ENCODE assay signal across 24 cellular contexts in the genomic region with DNA sequence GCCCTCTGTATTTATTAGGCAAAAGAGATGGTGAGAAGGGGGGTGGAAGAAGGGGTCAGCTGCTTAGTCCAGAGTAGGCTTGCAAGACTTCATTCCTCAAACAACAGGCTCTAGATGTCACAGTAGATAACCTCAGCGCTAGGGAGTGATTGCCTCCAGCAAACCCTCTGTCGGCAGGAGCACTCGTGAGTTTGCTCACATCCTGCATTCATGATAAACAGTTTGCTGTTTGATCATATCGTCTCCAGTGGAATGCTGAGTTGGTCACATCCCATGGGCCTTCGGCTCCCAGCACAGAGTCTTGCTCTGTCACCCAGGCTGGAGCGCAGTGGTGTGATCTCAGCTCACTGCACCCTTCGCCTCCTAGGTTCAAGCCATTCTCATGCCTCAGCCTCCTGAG. TPM values are rescaled to one million over a fixed set of nuclear protein-coding genes. Genes with fewer than 3 reads are reported as not detected.
DNase-seq lines count a peak whose midpoint lies in the region; ATAC-seq, FAIRE-seq and TF ChIP-seq lines count a peak whose summit lies in the region.
"Had no signal": no experiment of that assay in that cellular context is flagged by ENCODE, and none has a peak within 500 bp of the region (broad histone marks: within the 10 kb centered on the region; RNA-seq: fewer than 3 reads in every experiment).

No MANE protein-coding gene starts in this region.

- TF ChIP-seq CTCF in HEK293 (tag by site-specific recombination; IDR thresholded peaks at IDR 0.05) = no peak
- no peak for TF ChIP-seq CTCF in K562 (IDR thresholded peaks at IDR 0.05 in 2 of 3, conservative IDR thresholded peaks at IDR 0.05 in 1 of 3; ENCODE audit: insufficient read depth in 2 of 3, low read depth in 1 of 3, low read length in 3 of 3)
- no peak for TF ChIP-seq CTCF in parathyroid adenoma (IDR thresholded peaks at IDR 0.05)
- TF ChIP-seq CTCF in D721Med (IDR thresholded peaks at IDR 0.05; ENCODE audit: insufficient read depth, missing control alignments) = no peak

- POLR2A ChIA-PET in HEK293 (lab: Yijun Ruan, JAX) = no interaction called here
- POLR2A ChIA-PET in K562 (lab: Yijun Ruan, JAX) = no interaction called here
- POLR2A ChIA-PET in activated CD4-positive, alpha-beta T cell treated with anti-CD3 and anti-CD28 coated beads for 36 hours (lab: Charles Lee) = no interaction called here

- no peak overlapping the region for H3K27ac ChIP-seq in HEK293 (ENCODE audit: extremely low read depth, low read depth, low read length)
- H3K27ac ChIP-seq in K562 (ENCODE audit: extremely low read depth, low read depth, low read length) = no peak overlapping the region
- H3K27ac ChIP-seq in parathyroid adenoma = peak overlapping the region; percentile 83
- no peak overlapping the region for H3K27ac ChIP-seq in right cardiac atrium (ENCODE audit: low read length)
- H3K27ac ChIP-seq: GM23248 had no signal

- no peak overlapping the region for H3K4me3 Mint-ChIP-seq in activated CD4-positive, alpha-beta T cell treated with anti-CD3 and anti-CD28 coated beads for 36 hours
- H3K4me3 Mint-ChIP-seq: CD4-positive, alpha-beta T cell had no signal

- intact Hi-C loops in K562 (cut with micrococcal nuclease) = no loop called here
- intact Hi-C loops in right cardiac atrium (cut with DNase I) = no loop called here
- intact Hi-C loops in activated CD4-positive, alpha-beta T cell treated with anti-CD3 and anti-CD28 coated beads for 36 hours (cut with DNase I, micrococcal nuclease) = no loop called here

- H3K9me3 Mint-ChIP-seq in activated CD4-positive, alpha-beta T cell treated with anti-CD3 and anti-CD28 coated beads for 36 hours (ENCODE audit: low read depth) = no peaks in the 10 kb centered on the region
- H3K9me3 Mint-ChIP-seq: CD4-positive, alpha-beta T cell had no signal

- H3K9me3 ChIP-seq in HEK293 (ENCODE audit: control insufficient read depth, insufficient read depth, low read depth, low read length) (no peaks in the 10 kb centered on the region), K562 (replicated peaks; ENCODE audit: control insufficient read depth, insufficient read depth, low read depth, low read length) (no peaks in the 10 kb centered on the region), parathyroid adenoma (ENCODE audit: control insufficient read depth, low read length) (no peaks in the 10 kb centered on the region), right cardiac atrium (ENCODE audit: control insufficient read depth, low read length) (no peaks in the 10 kb centered on the region)
- H3K9me3 ChIP-seq: BE2C, Caco-2, HAP-1 had no signal

- H3K27me3 Mint-ChIP-seq in activated CD4-positive, alpha-beta T cell treated with anti-CD3 and anti-CD28 coated beads for 36 hours = no peaks in the 10 kb centered on the region

- no peaks in the 10 kb centered on the region for H3K36me3 ChIP-seq in HEK293 (ENCODE audit: control insufficient read depth in 2 of 2, insufficient read depth in 1 of 2, low read length in 2 of 2)
- H3K36me3 ChIP-seq in K562 (ENCODE audit: control insufficient read depth, insufficient read depth, low read length) = no peaks in the 10 kb centered on the region
- no peaks in the 10 kb centered on the region for H3K36me3 ChIP-seq in parathyroid adenoma (ENCODE audit: control insufficient read depth, insufficient read depth, low read length)
- H3K36me3 ChIP-seq: BE2C, HAP-1 had no signal

- CTCF ChIA-PET in HEK293 (lab: Yijun Ruan, JAX) (no interaction called here), K562 (lab: Yijun Ruan, JAX; ENCODE audit: low intra/inter-chr PET ratio) (no interaction called here)
- CTCF ChIA-PET in activated CD4-positive, alpha-beta T cell treated with anti-CD3 and anti-CD28 coated beads for 36 hours (lab: Charles Lee) = no interaction called here

- H2AFZ ChIP-seq in K562 (ENCODE audit: low read depth, low read length) = no peak overlapping the region
- peak overlapping the region; percentile 25 for H2AFZ ChIP-seq in parathyroid adenoma
- H2AFZ ChIP-seq: GM23248 had no signal

- no peaks in the 10 kb centered on the region for H3K27me3 ChIP-seq in K562 (ENCODE audit: control insufficient read depth in 2 of 2, insufficient read depth in 2 of 2, low read length in 2 of 2)
- no peaks in the 10 kb centered on the region for H3K27me3 ChIP-seq in parathyroid adenoma (ENCODE audit: control insufficient read depth, insufficient read depth, low read length)
- H3K27me3 ChIP-seq in right cardiac atrium (ENCODE audit: control insufficient read depth, insufficient read depth) = no peaks in the 10 kb centered on the region

- H3K9me1 ChIP-seq in K562 (ENCODE audit: control insufficient read depth, insufficient read depth, low read length) = no peaks in the 10 kb centered on the region

- TF ChIP-seq POLR2A in K562 (conservative IDR thresholded peaks at IDR 0.05) = no peak

- no peak overlapping the region for H3K4me3 ChIP-seq in HEK293 (ENCODE audit: low read depth, low read length)
- H3K4me3 ChIP-seq in K562 = no peak overlapping the region
- no peak overlapping the region for H3K4me3 ChIP-seq in parathyroid adenoma (ENCODE audit: low read depth, low read length)
- H3K4me3 ChIP-seq in right cardiac atrium (ENCODE audit: low read length) = no peak overlapping the region
- H3K4me3 ChIP-seq: GM12878, GM23248, HAP-1 had no signal

- no peaks in the 10 kb centered on the region for H3K4me1 ChIP-seq in HEK293 (ENCODE audit: control insufficient read depth, insufficient read depth, low read length)
- H3K4me1 ChIP-seq in K562 (replicated peaks in 1 of 2; ENCODE audit: control insufficient read depth in 2 of 2, insufficient read depth in 2 of 2, low read length in 2 of 2) = peaks cover 0 to 14% of the 10 kb centered on the region in 2 experiments; a peak in 2 of 5 replicates
- H3K4me1 ChIP-seq in parathyroid adenoma = peaks cover 40% of the 10 kb centered on the region
- no peaks in the 10 kb centered on the region for H3K4me1 ChIP-seq in right cardiac atrium (ENCODE audit: control insufficient read depth, insufficient read depth, low read length)
- H3K4me1 ChIP-seq: BE2C had no signal

- 43% methylated on average over 7 of the region's 7 CpGs for WGBS in K562 (ENCODE audit: insufficient coverage, low coverage, missing lambda C conversion rate)
- 83% methylated on average over 7 of the region's 7 CpGs for WGBS in right cardiac atrium

- H3K9ac ChIP-seq in K562 (ENCODE audit: insufficient read depth in 1 of 2, low read depth in 2 of 2, low read length in 2 of 2) (no peak overlapping the region), parathyroid adenoma (no peak overlapping the region)
- H3K9ac ChIP-seq: GM23248 had no signal

- TF ChIP-seq RAD21 in K562 (CRISPR knock-in tag; conservative IDR thresholded peaks at IDR 0.05 in 1 of 2, IDR thresholded peaks at IDR 0.05 in 1 of 2) = no peak

- no peak overlapping the region for H3K4me2 ChIP-seq in K562 (ENCODE audit: insufficient read depth, low read length)
- no peak overlapping the region for H3K4me2 ChIP-seq in parathyroid adenoma (ENCODE audit: low read length)

- DNase-seq in EH (ENCODE audit: low read depth) = peak; percentile 17
- no peak for DNase-seq in K562 (ENCODE audit: extremely low read depth in 1 of 4, low spot score in 3 of 4)
- DNase-seq in NCI-H2081 treated with DMSO at 0.1 percent for 48 hours (lab: John Stamatoyannopoulos, UW) = no peak
- DNase-seq in right cardiac atrium = no peak
- no peak for DNase-seq in D721Med (ENCODE audit: insufficient read length, low spot score)
- DNase-seq in activated CD4-positive, alpha-beta T cell treated with anti-CD3 and anti-CD28 coated beads for 36 hours = no peak
- DNase-seq: ACHN; BE2C; C1 segment of cervical spinal cord; Caco-2; CD4-positive, alpha-beta T cell; DMS153; DMS79; GM23248; IMR-90; KBM-7 had no signal

- no peak for ATAC-seq in K562
- no peak for ATAC-seq in right cardiac atrium
- no peak for ATAC-seq in activated CD4-positive, alpha-beta T cell treated with anti-CD3 and anti-CD28 coated beads for 36 hours
- ATAC-seq: GM12878 had no signal

- no peaks in the 10 kb centered on the region for H4K20me1 ChIP-seq in K562 (replicated peaks; ENCODE audit: control insufficient read depth, insufficient read depth, low read length)

- peaks cover 13% of the 10 kb centered on the region for H3K4me1 Mint-ChIP-seq in activated CD4-positive, alpha-beta T cell treated with anti-CD3 and anti-CD28 coated beads for 36 hours

- TF ChIP-seq EP300 in K562 (IDR thresholded peaks at IDR 0.05; ENCODE audit: low read length) = no peak

- H3K36me3 Mint-ChIP-seq in activated CD4-positive, alpha-beta T cell treated with anti-CD3 and anti-CD28 coated beads for 36 hours (ENCODE audit: low read depth) = no peaks in the 10 kb centered on the region

- no peak overlapping the region for H3K27ac Mint-ChIP-seq in activated CD4-positive, alpha-beta T cell treated with anti-CD3 and anti-CD28 coated beads for 36 hours
- H3K27ac Mint-ChIP-seq: CD4-positive, alpha-beta T cell had no signal

- H3K79me2 ChIP-seq in K562 (ENCODE audit: control insufficient read depth, insufficient read depth, low read length) = no peaks in the 10 kb centered on the region
- H3K79me2 ChIP-seq in parathyroid adenoma = no peaks in the 10 kb centered on the region

- no TSS peak for BruUV-seq in K562 (replicated peaks; lab: Mats Ljungman, UMichigan)

- FAIRE-seq in K562 (lab: Jason Lieb, UNC) = no peak
- FAIRE-seq in D721Med (lab: Jason Lieb, UNC) = no peak
- FAIRE-seq: A204.1, GM12878, HTR-8/SVneo had no signal

- in situ Hi-C loops in K562 (cut with MboI) = no loop called here

RNA-seq across cellular contexts. Expression of a gene that starts 3.6 kb away (rescaled TPM):
- 0.32 and 0.53 TPM in 2 replicates for total RNA-seq in K562 (2011; cell fraction: chromatin; rRNA removed; ENCODE audit: low replicate concordance)
- total RNA-seq in K562 (2011; cell fraction: nucleolus; rRNA removed) = 0.13 TPM in 1 of 2 replicates, not detected in the other
- total RNA-seq in K562 (2011; cell fraction: nucleoplasm; rRNA removed) = 0.15 and 0.23 TPM in 2 replicates
- not detected in 2 replicates for total RNA-seq in K562 (2014; rRNA removed)
- total RNA-seq in K562 (2014; rRNA removed; fragmentation: Illumina TruSeq; extraction: Trizol) = 0.07 TPM in 1 of 2 replicates, not detected in the other
- 0.04 and 0.15 TPM in 2 replicates for total RNA-seq in K562 (2015; rRNA removed; fragmentation: Illumina TruSeq; extraction: Trizol)
- 0.11 and 0.27 TPM in 2 replicates for total RNA-seq in K562 (2021)
- 0.14 and 0.39 TPM in 2 replicates for polyA plus RNA-seq in K562 (2011; rRNA removed)
- 0.03 TPM in 2 replicates for polyA plus RNA-seq in K562 (2011; cell fraction: cytosol; rRNA removed)
- polyA plus RNA-seq in K562 (2011; cell fraction: nucleus; rRNA removed) = 0.36 and 0.60 TPM in 2 replicates
- 0.18 and 0.32 TPM in 2 replicates for polyA plus RNA-seq in K562 (2012)
- 0.15 and 0.18 TPM in 2 replicates for polyA plus RNA-seq in K562 (2014; fragmentation: Illumina TruSeq; extraction: Trizol)
- under 1 TPM in 1 of 2 experiments, not detected in 1; 0.32 TPM for polyA plus RNA-seq in K562 (2014; fragmentation: Nextera tagmentation; extraction: Ambion mirVana)
- 0.03 and 0.19 TPM in 2 replicates for polyA plus RNA-seq in K562 (2014; rRNA removed)
- polyA minus RNA-seq in K562 (2011; rRNA and poly(A)+ RNA removed) = 0.21 TPM in 1 of 2 replicates, not detected in the other
- polyA minus RNA-seq in K562 (2011; cell fraction: cytosol; rRNA and poly(A)+ RNA removed) = not detected in 2 replicates
- 0.13 TPM in 1 of 2 replicates, not detected in the other for polyA minus RNA-seq in K562 (2011; cell fraction: nucleus; rRNA and poly(A)+ RNA removed)
- total RNA-seq in right cardiac atrium = not detected
- not detected for polyA plus RNA-seq in right cardiac atrium
- under 1 TPM; 0.26 to 0.30 TPM for total RNA-seq in activated CD4-positive, alpha-beta T cell treated with anti-CD3 and anti-CD28 coated beads for 36 hours
- total RNA-seq: G401, H4 had no signal
- polyA plus RNA-seq: GM12878, GM23248, IMR-90 had no signal
